In genomic region chr13:100306444-100306999, GRCh38 we compare ENCODE assay signal across 12 cellular contexts.
"Had no signal": no experiment of that assay in that cellular context is flagged by ENCODE, and none has a peak within 500 bp of the region (broad histone marks: within the 10 kb centered on the region; RNA-seq: fewer than 3 reads in every experiment).

No MANE protein-coding gene starts in this region.

- H3K27ac ChIP-seq: lower lobe of right lung, right lobe of liver, tibial nerve had no signal

- H3K4me3 Mint-ChIP-seq: stimulated activated memory B cell treated with anti-CD40 and anti-IgM and Interleukin-4, amounts not matched to agents 10 μg/mL and 1 μg/mL and 100 μg/mL, for 72 hours had no signal

- H3K4me1 ChIP-seq: lower lobe of right lung, right lobe of liver, tibial nerve had no signal

- H3K9me3 Mint-ChIP-seq: naive B cell; stimulated activated memory B cell treated with anti-CD40 and anti-IgM and Interleukin-4, amounts not matched to agents 10 μg/mL and 1 μg/mL and 100 μg/mL, for 72 hours had no signal

- H3K9me3 ChIP-seq: lower lobe of right lung, right lobe of liver, tibial nerve had no signal

- H3K27me3 Mint-ChIP-seq: naive B cell; stimulated activated memory B cell treated with anti-CD40 and anti-IgM and Interleukin-4, amounts not matched to agents 10 μg/mL and 1 μg/mL and 100 μg/mL, for 72 hours had no signal

- H3K27me3 ChIP-seq: right lobe of liver, tibial nerve had no signal

- H3K36me3 Mint-ChIP-seq: naive B cell had no signal

- H3K4me1 Mint-ChIP-seq: stimulated activated memory B cell treated with anti-CD40 and anti-IgM and Interleukin-4, amounts not matched to agents 10 μg/mL and 1 μg/mL and 100 μg/mL, for 72 hours had no signal

- DNase-seq: activated CD4-positive, alpha-beta T cell treated with anti-CD3 and anti-CD28 coated beads, Interleukin-2, amount 50 U/mL, for 48 hours; activated CD4-positive, CD25-positive, alpha-beta regulatory T cell treated with anti-CD3 and anti-CD28 coated beads, Interleukin-2, amount 50 U/mL, for 72 hours; activated CD8-positive, alpha-beta memory T cell treated with anti-CD3 and anti-CD28 coated beads, Interleukin-2, amount 50 U/mL, for 48 hours; aorta; cortex of kidney; erythroblast; hippocampal formation; lower lobe of right lung; naive B cell; right lobe of liver had no signal

- H3K4me3 ChIP-seq: lower lobe of right lung, right lobe of liver, tibial nerve had no signal

- ATAC-seq: lower lobe of right lung; right lobe of liver; stimulated activated memory B cell treated with anti-CD40 and anti-IgM and Interleukin-4, amounts not matched to agents 10 μg/mL and 1 μg/mL and 100 μg/mL, for 72 hours had no signal

- H3K27ac Mint-ChIP-seq: stimulated activated memory B cell treated with anti-CD40 and anti-IgM and Interleukin-4, amounts not matched to agents 10 μg/mL and 1 μg/mL and 100 μg/mL, for 72 hours had no signal
